12 cellular contexts compared by ENCODE assay signal in the genomic region with DNA sequence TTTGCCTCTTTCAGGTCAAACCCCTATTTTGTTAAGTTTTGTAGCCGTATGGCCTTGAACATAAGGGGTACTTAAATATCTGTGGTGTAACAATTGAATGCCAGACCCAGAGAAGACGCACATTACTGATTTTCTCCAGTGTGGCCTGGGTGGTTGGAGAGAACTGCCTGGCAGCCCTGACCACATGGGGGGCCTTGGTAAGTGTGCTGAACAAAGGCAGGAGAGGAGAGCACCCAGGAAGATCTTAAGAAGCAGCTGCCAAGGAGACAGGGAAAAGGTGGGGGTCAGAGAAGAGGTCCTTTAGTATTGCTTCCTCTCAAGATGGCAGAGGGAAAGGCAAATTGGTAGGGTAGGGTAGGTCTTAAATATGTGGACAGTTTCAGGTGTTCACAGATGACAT. TPM values are rescaled to one million over a fixed set of nuclear protein-coding genes. Genes with fewer than 3 reads are reported as not detected.
DNase-seq lines count a peak whose midpoint lies in the region; ATAC-seq and TF ChIP-seq lines count a peak whose summit lies in the region.
"Had no signal": no experiment of that assay in that cellular context is flagged by ENCODE, and none has a peak within 500 bp of the region (broad histone marks: within the 10 kb centered on the region; RNA-seq: fewer than 3 reads in every experiment).

No MANE protein-coding gene starts in this region.

- no peak overlapping the region for H4K91ac ChIP-seq in neuronal stem cell (ENCODE audit: low read depth, low read length, poor library complexity)

- no peaks in the 10 kb centered on the region for H4K20me1 ChIP-seq in Loucy (ENCODE audit: insufficient read depth, low read length, poor library complexity, severe bottlenecking)

- intact Hi-C loops in Calu3 (cut with micrococcal nuclease; ENCODE audit: unreplicated experiment): no loop called here
- intact Hi-C loops in left ventricle myocardium superior (cut with micrococcal nuclease): no loop called here

- H3K4me1 ChIP-seq in Loucy (ENCODE audit: insufficient read depth, low read length, poor library complexity, severe bottlenecking) (peaks cover 57% of the 10 kb centered on the region), neuronal stem cell (ENCODE audit: control insufficient read depth in 2 of 2, insufficient read depth in 1 of 2, low read depth in 1 of 2, low read length in 2 of 2) (no peaks in the 10 kb centered on the region)

- peaks cover 32% of the 10 kb centered on the region for H3K4me1 Mint-ChIP-seq in Calu3 (ENCODE audit: low read depth, unreplicated experiment)
- H3K4me1 Mint-ChIP-seq in central memory CD8-positive, alpha-beta T cell: peaks cover 56% of the 10 kb centered on the region

- TF ChIP-seq CTCF in Calu3 (IDR thresholded peaks at IDR 0.05; ENCODE audit: unreplicated experiment) (no peak), Loucy (conservative IDR thresholded peaks at IDR 0.05; ENCODE audit: low read length) (no peak)

- no peaks in the 10 kb centered on the region for H3K27me3 Mint-ChIP-seq in Calu3 (ENCODE audit: unreplicated experiment)
- no peaks in the 10 kb centered on the region for H3K27me3 Mint-ChIP-seq in central memory CD8-positive, alpha-beta T cell

- WGBS in neuronal stem cell (ENCODE audit: extremely low coverage in 2 of 2, insufficient read length in 2 of 2, insufficient replicate concordance in 1 of 2), 2 donors: no CpG with 5 or more reads among the region's 2 CpGs

- H3K9ac ChIP-seq in Loucy (ENCODE audit: low read depth, low read length, poor library complexity, severe bottlenecking) (no peak overlapping the region), neuronal stem cell (ENCODE audit: low read depth, low read length, poor library complexity) (no peak overlapping the region)

- H3K27ac ChIP-seq in neuronal stem cell (replicated peaks; ENCODE audit: low read length): no peak overlapping the region

- peak overlapping the region; percentile 80 for H3K4me2 ChIP-seq in Loucy (ENCODE audit: low read depth, low read length, poor library complexity, severe bottlenecking)
- no peak overlapping the region for H3K4me2 ChIP-seq in neuronal stem cell (ENCODE audit: insufficient read depth, low read length, poor library complexity, severe bottlenecking)

- no peak overlapping the region for H2BK12ac ChIP-seq in neuronal stem cell (ENCODE audit: low read length)

- no peak overlapping the region for H3K18ac ChIP-seq in neuronal stem cell (ENCODE audit: low read length)

- no peaks in the 10 kb centered on the region; the same call in 1 of the 2 replicates for H3F3A ChIP-seq in Loucy (ENCODE audit: low read depth)

- H2BK120ac ChIP-seq in neuronal stem cell (ENCODE audit: low read depth, low read length): no peak overlapping the region

- no peaks in the 10 kb centered on the region for H3K27me3 ChIP-seq in Loucy (ENCODE audit: insufficient read depth, low read length, poor library complexity, severe bottlenecking)
- no peaks in the 10 kb centered on the region for H3K27me3 ChIP-seq in neuronal stem cell (ENCODE audit: control insufficient read depth in 3 of 3, insufficient read depth in 3 of 3, low read depth in 1 of 3, low read length in 3 of 3)
- H3K27me3 ChIP-seq: tibial artery had no signal

- H3K4ac ChIP-seq in neuronal stem cell (ENCODE audit: low read length): no peak overlapping the region

- no peaks in the 10 kb centered on the region for H3K79me2 ChIP-seq in Loucy (ENCODE audit: insufficient read depth, low read length)

- H3K36me3 Mint-ChIP-seq in Calu3 (ENCODE audit: insufficient read depth, unreplicated experiment): peaks cover 10% of the 10 kb centered on the region
- peaks cover 10% of the 10 kb centered on the region for H3K36me3 Mint-ChIP-seq in central memory CD8-positive, alpha-beta T cell (ENCODE audit: insufficient read depth)

- H3K4me3 ChIP-seq in Loucy (ENCODE audit: low read length, poor library complexity, severe bottlenecking) (no peak overlapping the region), neuronal stem cell (ENCODE audit: low read length in 2 of 2) (peak overlapping the region in 1 of 2 donors; percentile 16)

- H2AK5ac ChIP-seq in neuronal stem cell (ENCODE audit: low read depth, low read length): no peak overlapping the region

- no peaks in the 10 kb centered on the region for H3K9me3 Mint-ChIP-seq in Calu3 (ENCODE audit: low read depth, unreplicated experiment)
- H3K9me3 Mint-ChIP-seq in central memory CD8-positive, alpha-beta T cell: no peaks in the 10 kb centered on the region

- DNase-seq in Calu3: no peak
- no peak for DNase-seq in central memory CD8-positive, alpha-beta T cell (ENCODE audit: low spot score in 2 of 2)
- no peak for DNase-seq in neuronal stem cell (ENCODE audit: low spot score)
- DNase-seq in A172 (ENCODE audit: low spot score): no peak
- DNase-seq in activated CD4-positive, CD25-positive, alpha-beta regulatory T cell (lab: John Stamatoyannopoulos, UW): no peak
- no peak for DNase-seq in left ventricle myocardium superior
- DNase-seq: activated effector memory CD4-positive, alpha-beta T cell treated with anti-CD3 and anti-CD28 coated beads, Interleukin-2, amount 50 U/mL, for 16 hours; cerebellar nuclear complex; NCI-H446 treated with DMSO at 0.1 percent for 48 hours; tibial artery had no signal

- ATAC-seq in central memory CD8-positive, alpha-beta T cell (replicated peaks; ENCODE audit: extremely low read depth, poor library complexity, severe bottlenecking): no peak
- ATAC-seq in HG03521 (IDR thresholded peaks at IDR 0.05; ENCODE audit: unreplicated experiment) (no peak), left ventricle myocardium superior (no peak)

- no peak overlapping the region for H3K27ac Mint-ChIP-seq in Calu3 (ENCODE audit: unreplicated experiment)
- H3K27ac Mint-ChIP-seq in central memory CD8-positive, alpha-beta T cell (ENCODE audit: low read depth): peak overlapping the region; percentile 96

- H3K23ac ChIP-seq in neuronal stem cell (ENCODE audit: low read depth, low read length, poor library complexity): no peak overlapping the region

- no peak overlapping the region for H3K14ac ChIP-seq in neuronal stem cell (ENCODE audit: low read length)

- H3K4me3 Mint-ChIP-seq in Calu3 (ENCODE audit: low read depth, unreplicated experiment): peak overlapping the region; percentile 89
- H3K4me3 Mint-ChIP-seq in central memory CD8-positive, alpha-beta T cell: peak overlapping the region; percentile 98

- H3K36me3 ChIP-seq in Loucy (ENCODE audit: insufficient read depth, low read length) (no peaks in the 10 kb centered on the region), neuronal stem cell (replicated peaks in 1 of 2; ENCODE audit: control insufficient read depth in 2 of 2, insufficient read depth in 2 of 2, low read length in 2 of 2) (no peaks in the 10 kb centered on the region)
- H3K36me3 ChIP-seq: tibial artery had no signal

- no peak overlapping the region for H4K8ac ChIP-seq in neuronal stem cell (ENCODE audit: low read depth, low read length)

- no peaks in the 10 kb centered on the region for H3K79me1 ChIP-seq in neuronal stem cell (ENCODE audit: low read depth, low read length)

- H2BK15ac ChIP-seq in neuronal stem cell (ENCODE audit: low read length): no peak overlapping the region

- H3K9me2 ChIP-seq in Loucy (replicated peaks; ENCODE audit: low read depth, low read length): no peaks in the 10 kb centered on the region

- H3K9me3 ChIP-seq in Loucy (ENCODE audit: insufficient read depth, low read depth, low read length) (no peaks in the 10 kb centered on the region), neuronal stem cell (replicated peaks in 1 of 2; ENCODE audit: control insufficient read depth in 2 of 2, insufficient read depth in 1 of 2, low read depth in 1 of 2, low read length in 2 of 2) (no peaks in the 10 kb centered on the region)
- H3K9me3 ChIP-seq: tibial artery had no signal

- H2AFZ ChIP-seq in Loucy (ENCODE audit: low read length) (peak overlapping the region; percentile 83), neuronal stem cell (ENCODE audit: low read length) (peak overlapping the region; percentile 30)

- BruUV-seq in Calu3 (replicated peaks; lab: Mats Ljungman, UMichigan): no TSS peak

- no peak overlapping the region for H2BK5ac ChIP-seq in neuronal stem cell (ENCODE audit: low read length)

- CTCF ChIA-PET in Calu3 (lab: Charles Lee): no interaction called here

RNA-seq across cellular contexts. Expression of gene TRANK1, which starts 35.7 kb away (rescaled TPM):
- total RNA-seq in Calu3 (2022) (10.3 and 21.5 TPM in 2 replicates), left ventricle myocardium superior (6.6 TPM)
- 3.2 TPM for polyA plus RNA-seq in neuronal stem cell (2013, experiment 1 of 2)
- polyA plus RNA-seq in neuronal stem cell (2013, experiment 2 of 2): 3.3 TPM
- 3.8 and 7.0 TPM in 2 replicates for total RNA-seq in A172 (2014; rRNA removed; shearing (Covaris generic))
